18 cellular contexts compared by ENCODE assay signal in genomic region chr10:74051729-74052342, GRCh38. TPM values are rescaled to one million over a fixed set of nuclear protein-coding genes. Genes with fewer than 3 reads are reported as not detected.
A peak's percentile ranks its signal among the peaks of the same experiment; 100 is the strongest.
DNase-seq lines count a peak whose midpoint lies in the region; ATAC-seq and TF ChIP-seq lines count a peak whose summit lies in the region.
"Had no signal": no experiment of that assay in that cellular context is flagged by ENCODE, and none has a peak within 500 bp of the region (broad histone marks: within the 10 kb centered on the region; RNA-seq: fewer than 3 reads in every experiment).

No MANE protein-coding gene starts in this region.

- in situ Hi-C loops in Panc1 (cut with HindIII; ENCODE audit: low pct_unique_long_range_greater_than_20kb, low sequenced_read_pairs): no loop called here

- H3K4me1 Mint-ChIP-seq in Calu3 (ENCODE audit: low read depth, unreplicated experiment) (peaks cover 75% of the 10 kb centered on the region), neural progenitor cell (peaks cover 11% of the 10 kb centered on the region)

- H3K9me3 ChIP-seq in Panc1 (ENCODE audit: control insufficient read depth, insufficient read depth, low read depth, low read length): no peaks in the 10 kb centered on the region
- H3K9me3 ChIP-seq in heart right ventricle: no peaks in the 10 kb centered on the region
- H3K9me3 ChIP-seq in neural progenitor cell (ENCODE audit: low read depth): no peaks in the 10 kb centered on the region
- no peaks in the 10 kb centered on the region for H3K9me3 ChIP-seq in left lung
- H3K9me3 ChIP-seq: BE2C, esophagus squamous epithelium, pancreas, Peyer's patch, transverse colon had no signal

- BruUV-seq in Calu3 (replicated peaks; lab: Mats Ljungman, UMichigan): no TSS peak
- no TSS peak for BruUV-seq in Panc1 (replicated peaks; lab: Mats Ljungman, UMichigan)

- no peak for TF ChIP-seq CTCF in Calu3 (IDR thresholded peaks at IDR 0.05; ENCODE audit: unreplicated experiment)
- no peak for TF ChIP-seq CTCF in Panc1 (IDR thresholded peaks at IDR 0.05)
- TF ChIP-seq CTCF in heart right ventricle (IDR thresholded peaks at IDR 0.05): no peak
- no peak for TF ChIP-seq CTCF in neural progenitor cell (IDR thresholded peaks at IDR 0.05)
- TF ChIP-seq CTCF in left lung (IDR thresholded peaks at IDR 0.05): no peak

- no peak overlapping the region for H3K4me2 ChIP-seq in neural progenitor cell
- H3K4me2 ChIP-seq: hepatocyte had no signal

- no peak overlapping the region for H3K27ac ChIP-seq in Panc1 (ENCODE audit: low read length)
- peak overlapping the region in 8 of 10 donors; percentile 15 to 83 (median 42) for H3K27ac ChIP-seq in heart right ventricle
- peak overlapping the region; percentile 0 for H3K27ac ChIP-seq in neural progenitor cell
- H3K27ac ChIP-seq in left lung: no peak overlapping the region
- H3K27ac ChIP-seq: hepatocyte, pancreas, Peyer's patch had no signal

- H3K79me2 ChIP-seq in neural progenitor cell (ENCODE audit: low read depth): peaks cover 93% of the 10 kb centered on the region

- ATAC-seq in Panc1: peak; percentile 49; the same call in 1 of the 2 replicates
- ATAC-seq in heart right ventricle: peak in 3 of 8 donors; percentile 36 to 53 (median 44)
- ATAC-seq in left lung: no peak
- ATAC-seq in GM18909 (IDR thresholded peaks at IDR 0.05; ENCODE audit: poor library complexity, unreplicated experiment): no peak
- ATAC-seq: pancreas had no signal

- H3K9me3 Mint-ChIP-seq in Calu3 (ENCODE audit: low read depth, unreplicated experiment) (no peaks in the 10 kb centered on the region), neural progenitor cell (no peaks in the 10 kb centered on the region)
- H3K9me3 Mint-ChIP-seq: activated naive CD8-positive, alpha-beta T cell treated with anti-CD3 and anti-CD28 coated beads for 36 hours had no signal

- no peaks in the 10 kb centered on the region for H3K27me3 ChIP-seq in Panc1 (ENCODE audit: control insufficient read depth, insufficient read depth, low read length)
- H3K27me3 ChIP-seq in heart right ventricle: no peaks in the 10 kb centered on the region
- H3K27me3 ChIP-seq in neural progenitor cell: no peaks in the 10 kb centered on the region
- no peaks in the 10 kb centered on the region for H3K27me3 ChIP-seq in left lung
- H3K27me3 ChIP-seq: BE2C, esophagus squamous epithelium, hepatocyte, pancreas, Peyer's patch, transverse colon had no signal

- peaks cover 8% of the 10 kb centered on the region for H3F3A ChIP-seq in neural progenitor cell (ENCODE audit: low read depth)

- CTCF ChIA-PET in Calu3 (lab: Charles Lee): interaction anchor here (0.7 to 1.6 kb wide), 3 partner anchors 10 to 21 kb away, joined by 3 to 11 read pairs (median 7); no protein-coding TSS in a partner anchor
- CTCF ChIA-PET in Panc1 (lab: Charles Lee): interaction anchor here (0.6 kb wide), 1 partner anchor 51 kb away, joined by 3 read pairs; no protein-coding TSS in a partner anchor

- H3K4me3 ChIP-seq in Panc1 (ENCODE audit: low read depth in 2 of 2, low read length in 2 of 2) (no peak overlapping the region), heart right ventricle (no peak overlapping the region), neural progenitor cell (no peak overlapping the region), left lung (no peak overlapping the region)
- H3K4me3 ChIP-seq: esophagus squamous epithelium, hepatocyte, pancreas, Peyer's patch, transverse colon had no signal

- intact Hi-C loops in Calu3 (cut with micrococcal nuclease; ENCODE audit: unreplicated experiment) (no loop called here), Panc1 (cut with micrococcal nuclease; ENCODE audit: unreplicated experiment) (no loop called here), heart right ventricle (cut with DNase I) (loop anchor here in 1 of 10 donors (10.0 kb wide), 1 partner anchor 47 kb away; no protein-coding TSS in a partner anchor), left lung (cut with DNase I) (no loop called here)

- H3K9ac ChIP-seq in neural progenitor cell: no peak overlapping the region

- H3K27ac Mint-ChIP-seq in Calu3 (ENCODE audit: unreplicated experiment) (peak overlapping the region; percentile 70), neural progenitor cell (no peak overlapping the region)
- H3K27ac Mint-ChIP-seq: activated naive CD8-positive, alpha-beta T cell treated with anti-CD3 and anti-CD28 coated beads for 36 hours had no signal

- H4K20me1 ChIP-seq in neural progenitor cell (ENCODE audit: low read depth): peaks cover 12% of the 10 kb centered on the region

- POLR2A ChIA-PET in Panc1 (lab: Charles Lee): interaction anchor here (0.7 kb wide), 1 partner anchor 164 kb away, joined by 4 read pairs; no protein-coding TSS in a partner anchor

- peaks cover 25% of the 10 kb centered on the region for H3K36me3 Mint-ChIP-seq in Calu3 (ENCODE audit: insufficient read depth, unreplicated experiment)
- peaks cover 2% of the 10 kb centered on the region for H3K36me3 Mint-ChIP-seq in neural progenitor cell

- no peak overlapping the region for H3K4me3 Mint-ChIP-seq in Calu3 (ENCODE audit: low read depth, unreplicated experiment)
- H3K4me3 Mint-ChIP-seq in neural progenitor cell: no peak overlapping the region
- H3K4me3 Mint-ChIP-seq: activated naive CD8-positive, alpha-beta T cell treated with anti-CD3 and anti-CD28 coated beads for 36 hours had no signal

- H3K27me3 Mint-ChIP-seq in Calu3 (ENCODE audit: unreplicated experiment) (no peaks in the 10 kb centered on the region), neural progenitor cell (ENCODE audit: insufficient read depth, low read depth) (no peaks in the 10 kb centered on the region)
- H3K27me3 Mint-ChIP-seq: activated naive CD8-positive, alpha-beta T cell treated with anti-CD3 and anti-CD28 coated beads for 36 hours had no signal

- no peak overlapping the region for H2AFZ ChIP-seq in neural progenitor cell (replicated peaks)
- H2AFZ ChIP-seq: hepatocyte had no signal

- whole genome bisulfite sequencing in heart right ventricle, 2 donors: 65 to 66% methylated on average over 5 of the region's 5 CpGs

- DNase-seq in Calu3 (peak; percentile 44), Panc1 (ENCODE audit: low read depth, low spot score) (no peak), heart right ventricle (peak in 1 of 2 donors; percentile 27), neural progenitor cell (ENCODE audit: low spot score) (peak; percentile 28), left lung (no peak), NCI-H446 treated with DMSO at 0.1 percent for 48 hours (lab: John Stamatoyannopoulos, UW) (no peak)
- no peak for DNase-seq in central memory CD4-positive, alpha-beta T cell
- DNase-seq: activated CD4-positive, CD25-positive, alpha-beta regulatory T cell treated with anti-CD3 and anti-CD28 coated beads, Interleukin-2, amount 50 U/mL, for 72 hours; activated naive CD8-positive, alpha-beta T cell treated with anti-CD3 and anti-CD28 coated beads for 36 hours; BE2C; esophagus squamous epithelium; NCI-H1105; NCI-H2227 treated with DMSO at 0.1 percent for 48 hours; pancreas; Peyer's patch; transverse colon had no signal

- H3K36me3 ChIP-seq in Panc1 (ENCODE audit: control insufficient read depth, insufficient read depth, low read length) (peaks cover 1% of the 10 kb centered on the region), heart right ventricle (peaks cover 0 to 5% (median 0%) of the 10 kb centered on the region in 9 donors), neural progenitor cell (no peaks in the 10 kb centered on the region), left lung (no peaks in the 10 kb centered on the region)
- H3K36me3 ChIP-seq: BE2C, esophagus squamous epithelium, pancreas, Peyer's patch, transverse colon had no signal

- H3K4me1 ChIP-seq in Panc1 (ENCODE audit: control insufficient read depth, insufficient read depth, low read length) (peaks cover 48% of the 10 kb centered on the region), heart right ventricle (peaks cover 2 to 100% (median 82%) of the 10 kb centered on the region in 9 donors), neural progenitor cell (no peaks in the 10 kb centered on the region), left lung (peaks cover 7 to 56% of the 10 kb centered on the region in 2 donors)
- H3K4me1 ChIP-seq: BE2C had no signal

RNA-seq across cellular contexts. Expression of gene VCL, which starts 53.9 kb away (rescaled TPM):
- total RNA-seq in Calu3 (2022) (234 and 237 TPM in 2 replicates), Panc1 (2021; ENCODE audit: unreplicated experiment) (495 TPM), heart right ventricle (100 to 1,000 TPM; 210 to 369 (median 251) TPM), neural progenitor cell (ENCODE audit: low replicate concordance) (96.9 and 104 TPM in 2 replicates), left lung (100 to 1,000 TPM; 179 to 195 TPM)
- 227 TPM for polyA plus RNA-seq in Panc1 (2012; ENCODE audit: insufficient read length)
- polyA plus RNA-seq in heart right ventricle: 100 to 1,000 TPM; 117 to 190 TPM

Comparison
In these comparisons a context has a peak if more than half of its experiments do, and no peak if none do; other contexts are left out.
1. DNase-seq: peak in Calu3 (single experiment) and neural progenitor cell (single experiment); none in Panc1 (single experiment), left lung (0 of 2), NCI-H446 treated with DMSO at 0.1 percent for 48 hours (single experiment) and central memory CD4-positive, alpha-beta T cell (single experiment).
2. H3K27ac ChIP-seq: peak in heart right ventricle (8 of 10) and neural progenitor cell (single experiment); none in Panc1 (single experiment) and left lung (0 of 2).